Comparison of ENCODE assay signal across 2 cellular contexts in genomic region chr5:56607551-56607950, GRCh38.
TF ChIP-seq lines count a peak whose summit lies in the region.

No MANE protein-coding gene starts in this region.

TF ChIP-seq in SK-N-SH treated with all-trans-retinoic acid at 6 μM for 48 hours, 23 proteins besides CTCF, POLR2A, EP300 and RAD21 (continued from another document):
- no peak for TF ChIP-seq ARNTL (CRISPR knock-in tag; IDR thresholded peaks at IDR 0.05; ENCODE audit: borderline replicate concordance, low read depth)
- TF ChIP-seq CSDC2 (CRISPR knock-in tag; IDR thresholded peaks at IDR 0.05) = no peak
- no peak for TF ChIP-seq ZNF8 (CRISPR knock-in tag; IDR thresholded peaks at IDR 0.05)
- TF ChIP-seq RARB (CRISPR knock-in tag; IDR thresholded peaks at IDR 0.05) = no peak

TF ChIP-seq in SK-N-SH, 30 proteins besides CTCF, POLR2A, EP300 and RAD21 (continued from another document):
- TF ChIP-seq, protein P1, sequence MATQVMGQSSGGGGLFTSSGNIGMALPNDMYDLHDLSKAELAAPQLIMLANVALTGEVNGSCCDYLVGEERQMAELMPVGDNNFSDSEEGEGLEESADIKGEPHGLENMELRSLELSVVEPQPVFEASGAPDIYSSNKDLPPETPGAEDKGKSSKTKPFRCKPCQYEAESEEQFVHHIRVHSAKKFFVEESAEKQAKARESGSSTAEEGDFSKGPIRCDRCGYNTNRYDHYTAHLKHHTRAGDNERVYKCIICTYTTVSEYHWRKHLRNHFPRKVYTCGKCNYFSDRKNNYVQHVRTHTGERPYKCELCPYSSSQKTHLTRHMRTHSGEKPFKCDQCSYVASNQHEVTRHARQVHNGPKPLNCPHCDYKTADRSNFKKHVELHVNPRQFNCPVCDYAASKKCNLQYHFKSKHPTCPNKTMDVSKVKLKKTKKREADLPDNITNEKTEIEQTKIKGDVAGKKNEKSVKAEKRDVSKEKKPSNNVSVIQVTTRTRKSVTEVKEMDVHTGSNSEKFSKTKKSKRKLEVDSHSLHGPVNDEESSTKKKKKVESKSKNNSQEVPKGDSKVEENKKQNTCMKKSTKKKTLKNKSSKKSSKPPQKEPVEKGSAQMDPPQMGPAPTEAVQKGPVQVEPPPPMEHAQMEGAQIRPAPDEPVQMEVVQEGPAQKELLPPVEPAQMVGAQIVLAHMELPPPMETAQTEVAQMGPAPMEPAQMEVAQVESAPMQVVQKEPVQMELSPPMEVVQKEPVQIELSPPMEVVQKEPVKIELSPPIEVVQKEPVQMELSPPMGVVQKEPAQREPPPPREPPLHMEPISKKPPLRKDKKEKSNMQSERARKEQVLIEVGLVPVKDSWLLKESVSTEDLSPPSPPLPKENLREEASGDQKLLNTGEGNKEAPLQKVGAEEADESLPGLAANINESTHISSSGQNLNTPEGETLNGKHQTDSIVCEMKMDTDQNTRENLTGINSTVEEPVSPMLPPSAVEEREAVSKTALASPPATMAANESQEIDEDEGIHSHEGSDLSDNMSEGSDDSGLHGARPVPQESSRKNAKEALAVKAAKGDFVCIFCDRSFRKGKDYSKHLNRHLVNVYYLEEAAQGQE (IDR thresholded peaks at IDR 0.05; ENCODE audit: low read depth, low read length) = no peak
- no peak for TF ChIP-seq POLR2AphosphoS5 (IDR thresholded peaks at IDR 0.05; ENCODE audit: low read depth, low read length)
- no peak for TF ChIP-seq RXRA (IDR thresholded peaks at IDR 0.05; ENCODE audit: borderline replicate concordance, low read depth)
- no peak for TF ChIP-seq NFIC (IDR thresholded peaks at IDR 0.05; ENCODE audit: borderline replicate concordance)
- TF ChIP-seq GATA2 (CRISPR knock-in tag; IDR thresholded peaks at IDR 0.05) = no peak
- no peak for TF ChIP-seq YY1 (IDR thresholded peaks at IDR 0.05; ENCODE audit: low read depth)
- no peak for TF ChIP-seq TCF12 (IDR thresholded peaks at IDR 0.05)
- TF ChIP-seq GABPA (IDR thresholded peaks at IDR 0.05; ENCODE audit: low read depth) = no peak
- TF ChIP-seq MXI1 (IDR thresholded peaks at IDR 0.05; ENCODE audit: low read depth, low read length) = no peak
- no peak for TF ChIP-seq TAF1 (IDR thresholded peaks at IDR 0.05; ENCODE audit: borderline replicate concordance, low read depth, low read length)
- no peak for TF ChIP-seq NRF1 (IDR thresholded peaks at IDR 0.05; ENCODE audit: low read depth, low read length)
